Comparison of ENCODE assay signal across 1 cellular context in the genomic region with DNA sequence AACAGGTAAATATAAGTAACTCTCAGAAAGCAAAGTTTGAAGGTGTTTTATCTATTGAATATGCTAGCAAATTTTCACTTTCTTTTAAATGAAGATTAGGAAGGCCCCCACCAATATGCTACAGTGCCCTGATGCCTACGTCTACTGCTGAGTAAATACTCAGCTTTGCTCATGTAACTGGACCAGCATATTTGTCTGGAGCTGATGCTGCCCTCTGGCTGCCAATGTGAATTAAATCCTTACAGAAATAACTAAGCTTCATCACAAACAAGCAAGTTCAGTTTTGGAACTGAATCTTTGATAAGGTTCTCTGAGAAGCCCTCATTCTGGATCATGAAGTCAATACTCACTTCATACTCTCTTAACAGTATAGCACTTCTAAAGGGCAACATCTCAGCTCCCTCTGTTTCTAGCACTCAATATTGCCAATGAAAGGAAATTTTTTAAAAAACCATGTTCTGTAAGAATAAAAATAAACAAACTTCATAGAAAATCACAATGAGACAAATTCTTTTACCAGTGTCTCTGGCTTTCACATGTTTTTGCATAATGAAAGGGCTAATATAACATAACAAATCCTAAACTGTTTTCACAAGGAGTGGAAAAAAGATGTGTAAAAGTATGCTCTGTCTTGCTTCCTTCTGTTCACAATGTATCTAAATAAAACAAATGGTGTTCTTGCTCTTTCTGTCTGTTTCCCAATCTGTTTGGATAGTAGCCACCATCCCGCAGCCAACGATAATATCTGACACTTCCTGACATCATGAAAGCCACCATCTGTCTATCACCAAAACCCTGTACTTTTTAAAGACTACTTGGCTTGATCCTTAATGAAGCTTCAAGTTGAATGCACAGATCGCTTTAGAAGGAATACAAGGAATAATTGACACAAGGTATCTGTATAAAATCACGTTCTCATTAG.
TF ChIP-seq lines count a peak whose summit lies in the region.

No MANE protein-coding gene starts in this region.

TF ChIP-seq in WTC11, 78 proteins besides CTCF, POLR2A, EP300 and RAD21 (continued from another document):
- TF ChIP-seq, protein P1, sequence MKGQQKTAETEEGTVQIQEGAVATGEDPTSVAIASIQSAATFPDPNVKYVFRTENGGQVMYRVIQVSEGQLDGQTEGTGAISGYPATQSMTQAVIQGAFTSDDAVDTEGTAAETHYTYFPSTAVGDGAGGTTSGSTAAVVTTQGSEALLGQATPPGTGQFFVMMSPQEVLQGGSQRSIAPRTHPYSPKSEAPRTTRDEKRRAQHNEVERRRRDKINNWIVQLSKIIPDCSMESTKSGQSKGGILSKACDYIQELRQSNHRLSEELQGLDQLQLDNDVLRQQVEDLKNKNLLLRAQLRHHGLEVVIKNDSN (CRISPR knock-in tag; IDR thresholded peaks at IDR 0.05), result no peak
- no peak for TF ChIP-seq ZNF138 (CRISPR knock-in tag; conservative IDR thresholded peaks at IDR 0.05)
- no peak for TF ChIP-seq ELF4 (CRISPR knock-in tag; IDR thresholded peaks at IDR 0.05; ENCODE audit: low read depth)
- TF ChIP-seq, protein P2, sequence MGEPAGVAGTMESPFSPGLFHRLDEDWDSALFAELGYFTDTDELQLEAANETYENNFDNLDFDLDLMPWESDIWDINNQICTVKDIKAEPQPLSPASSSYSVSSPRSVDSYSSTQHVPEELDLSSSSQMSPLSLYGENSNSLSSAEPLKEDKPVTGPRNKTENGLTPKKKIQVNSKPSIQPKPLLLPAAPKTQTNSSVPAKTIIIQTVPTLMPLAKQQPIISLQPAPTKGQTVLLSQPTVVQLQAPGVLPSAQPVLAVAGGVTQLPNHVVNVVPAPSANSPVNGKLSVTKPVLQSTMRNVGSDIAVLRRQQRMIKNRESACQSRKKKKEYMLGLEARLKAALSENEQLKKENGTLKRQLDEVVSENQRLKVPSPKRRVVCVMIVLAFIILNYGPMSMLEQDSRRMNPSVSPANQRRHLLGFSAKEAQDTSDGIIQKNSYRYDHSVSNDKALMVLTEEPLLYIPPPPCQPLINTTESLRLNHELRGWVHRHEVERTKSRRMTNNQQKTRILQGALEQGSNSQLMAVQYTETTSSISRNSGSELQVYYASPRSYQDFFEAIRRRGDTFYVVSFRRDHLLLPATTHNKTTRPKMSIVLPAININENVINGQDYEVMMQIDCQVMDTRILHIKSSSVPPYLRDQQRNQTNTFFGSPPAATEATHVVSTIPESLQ (CRISPR knock-in tag; IDR thresholded peaks at IDR 0.05), result no peak
- no peak for TF ChIP-seq NFYB (CRISPR knock-in tag; conservative IDR thresholded peaks at IDR 0.05; ENCODE audit: low read depth)
- TF ChIP-seq, protein P3, sequence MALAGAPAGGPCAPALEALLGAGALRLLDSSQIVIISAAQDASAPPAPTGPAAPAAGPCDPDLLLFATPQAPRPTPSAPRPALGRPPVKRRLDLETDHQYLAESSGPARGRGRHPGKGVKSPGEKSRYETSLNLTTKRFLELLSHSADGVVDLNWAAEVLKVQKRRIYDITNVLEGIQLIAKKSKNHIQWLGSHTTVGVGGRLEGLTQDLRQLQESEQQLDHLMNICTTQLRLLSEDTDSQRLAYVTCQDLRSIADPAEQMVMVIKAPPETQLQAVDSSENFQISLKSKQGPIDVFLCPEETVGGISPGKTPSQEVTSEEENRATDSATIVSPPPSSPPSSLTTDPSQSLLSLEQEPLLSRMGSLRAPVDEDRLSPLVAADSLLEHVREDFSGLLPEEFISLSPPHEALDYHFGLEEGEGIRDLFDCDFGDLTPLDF (CRISPR knock-in tag; IDR thresholded peaks at IDR 0.05), result no peak
- TF ChIP-seq, protein P4, sequence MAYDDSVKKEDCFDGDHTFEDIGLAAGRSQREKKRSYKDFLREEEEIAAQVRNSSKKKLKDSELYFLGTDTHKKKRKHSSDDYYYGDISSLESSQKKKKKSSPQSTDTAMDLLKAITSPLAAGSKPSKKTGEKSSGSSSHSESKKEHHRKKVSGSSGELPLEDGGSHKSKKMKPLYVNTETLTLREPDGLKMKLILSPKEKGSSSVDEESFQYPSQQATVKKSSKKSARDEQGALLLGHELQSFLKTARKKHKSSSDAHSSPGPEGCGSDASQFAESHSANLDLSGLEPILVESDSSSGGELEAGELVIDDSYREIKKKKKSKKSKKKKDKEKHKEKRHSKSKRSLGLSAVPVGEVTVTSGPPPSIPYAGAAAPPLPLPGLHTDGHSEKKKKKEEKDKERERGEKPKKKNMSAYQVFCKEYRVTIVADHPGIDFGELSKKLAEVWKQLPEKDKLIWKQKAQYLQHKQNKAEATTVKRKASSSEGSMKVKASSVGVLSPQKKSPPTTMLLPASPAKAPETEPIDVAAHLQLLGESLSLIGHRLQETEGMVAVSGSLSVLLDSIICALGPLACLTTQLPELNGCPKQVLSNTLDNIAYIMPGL (CRISPR knock-in tag; IDR thresholded peaks at IDR 0.05), result no peak
- TF ChIP-seq, protein P5, sequence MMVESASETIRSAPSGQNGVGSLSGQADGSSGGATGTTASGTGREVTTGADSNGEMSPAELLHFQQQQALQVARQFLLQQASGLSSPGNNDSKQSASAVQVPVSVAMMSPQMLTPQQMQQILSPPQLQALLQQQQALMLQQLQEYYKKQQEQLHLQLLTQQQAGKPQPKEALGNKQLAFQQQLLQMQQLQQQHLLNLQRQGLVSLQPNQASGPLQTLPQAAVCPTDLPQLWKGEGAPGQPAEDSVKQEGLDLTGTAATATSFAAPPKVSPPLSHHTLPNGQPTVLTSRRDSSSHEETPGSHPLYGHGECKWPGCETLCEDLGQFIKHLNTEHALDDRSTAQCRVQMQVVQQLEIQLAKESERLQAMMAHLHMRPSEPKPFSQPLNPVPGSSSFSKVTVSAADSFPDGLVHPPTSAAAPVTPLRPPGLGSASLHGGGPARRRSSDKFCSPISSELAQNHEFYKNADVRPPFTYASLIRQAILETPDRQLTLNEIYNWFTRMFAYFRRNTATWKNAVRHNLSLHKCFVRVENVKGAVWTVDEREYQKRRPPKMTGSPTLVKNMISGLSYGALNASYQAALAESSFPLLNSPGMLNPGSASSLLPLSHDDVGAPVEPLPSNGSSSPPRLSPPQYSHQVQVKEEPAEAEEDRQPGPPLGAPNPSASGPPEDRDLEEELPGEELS (CRISPR knock-in tag; IDR thresholded peaks at IDR 0.05), result no peak
- no peak for TF ChIP-seq GTF2I (CRISPR knock-in tag; conservative IDR thresholded peaks at IDR 0.05)
- TF ChIP-seq, protein P6, sequence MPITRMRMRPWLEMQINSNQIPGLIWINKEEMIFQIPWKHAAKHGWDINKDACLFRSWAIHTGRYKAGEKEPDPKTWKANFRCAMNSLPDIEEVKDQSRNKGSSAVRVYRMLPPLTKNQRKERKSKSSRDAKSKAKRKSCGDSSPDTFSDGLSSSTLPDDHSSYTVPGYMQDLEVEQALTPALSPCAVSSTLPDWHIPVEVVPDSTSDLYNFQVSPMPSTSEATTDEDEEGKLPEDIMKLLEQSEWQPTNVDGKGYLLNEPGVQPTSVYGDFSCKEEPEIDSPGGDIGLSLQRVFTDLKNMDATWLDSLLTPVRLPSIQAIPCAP (CRISPR knock-in tag; IDR thresholded peaks at IDR 0.05), result no peak
TF ChIP-seq in WTC11: peak in this region for 0.
